Comparison of ENCODE assay signal across 8 cellular contexts in genomic region chr3:67109651-67110204, GRCh38.
DNase-seq lines count a peak whose midpoint lies in the region; ATAC-seq and TF ChIP-seq lines count a peak whose summit lies in the region.

No MANE protein-coding gene starts in this region.

- H3K27me3 Mint-ChIP-seq in H9 (ENCODE audit: low read depth), result no peaks in the 10 kb centered on the region

- H3K27me3 ChIP-seq in BJ (ENCODE audit: control insufficient read depth, insufficient read depth, low read length) (no peaks in the 10 kb centered on the region), H9 (ENCODE audit: insufficient read depth, low read length) (no peaks in the 10 kb centered on the region), RWPE2 (ENCODE audit: insufficient read depth, poor library complexity, severe bottlenecking) (no peaks in the 10 kb centered on the region), spleen (replicated peaks in 1 of 7) (no peaks in the 10 kb centered on the region)

- no peaks in the 10 kb centered on the region for H3K79me1 ChIP-seq in H9 (ENCODE audit: insufficient read depth, low read depth, low read length, poor library complexity, severe bottlenecking)

- H3K56ac ChIP-seq in H9 (ENCODE audit: insufficient read length, low read depth, low read length), result no peak overlapping the region

- WGBS in H9 (ENCODE audit: extremely low coverage, insufficient read length, low lambda C conversion rate), result no CpG with 5 or more reads among the region's 3 CpGs
- 32 to 40% (median 34%) methylated on average over 3 of the region's 3 CpGs for WGBS in spleen, 5 donors

- H2BK15ac ChIP-seq in H9 (ENCODE audit: low read depth, low read length), result no peak overlapping the region

- no peak overlapping the region for H3K9ac ChIP-seq in H9 (ENCODE audit: extremely low read depth, insufficient read length, low read length)

- no peak overlapping the region for H3K14ac ChIP-seq in H9 (ENCODE audit: insufficient read depth, low read length)

- H2AFZ ChIP-seq in H9 (ENCODE audit: low read length), result no peak overlapping the region

- no peak overlapping the region for H3K18ac ChIP-seq in H9 (ENCODE audit: insufficient read length, low read depth, low read length)

- peak; percentile 39 for DNase-seq in BJ (ENCODE audit: low read depth)
- no peak for DNase-seq in H9
- no peak for DNase-seq in RWPE2 (ENCODE audit: low spot score)
- DNase-seq in germinal center (ENCODE audit: low spot score), result peak; percentile 10
- DNase-seq in spleen, result no peak
- DNase-seq in GF-D8 (lab: John Stamatoyannopoulos, UW), result no peak
- DNase-seq in NCI-H128 (lab: John Stamatoyannopoulos, UW; ENCODE audit: unreplicated experiment), result no peak

- H3K23ac ChIP-seq in H9 (ENCODE audit: insufficient read length, low read depth, low read length), result no peak overlapping the region

- TF ChIP-seq POLR2A in spleen (IDR thresholded peaks at IDR 0.05), result no peak

- peaks cover 4% of the 10 kb centered on the region; the same call in 1 of the 2 replicates for H3K4me1 ChIP-seq in H9 (ENCODE audit: insufficient read depth, low read length)
- H3K4me1 ChIP-seq in RWPE2 (ENCODE audit: insufficient read depth, poor library complexity, severe bottlenecking), result no peaks in the 10 kb centered on the region
- H3K4me1 ChIP-seq in spleen, result no peaks in the 10 kb centered on the region

- H2BK120ac ChIP-seq in H9 (ENCODE audit: low read depth, low read length, poor library complexity, severe bottlenecking), result no peak overlapping the region

- H3K27ac ChIP-seq in H9 (ENCODE audit: insufficient read length, low read depth, low read length), result no peak overlapping the region
- no peak overlapping the region for H3K27ac ChIP-seq in RWPE2 (ENCODE audit: poor library complexity, severe bottlenecking)
- H3K27ac ChIP-seq in spleen, result no peak overlapping the region

- peak overlapping the region in 2 of 3 experiments; percentile 68 to 80; a peak in 3 of 7 replicates for H3K27ac Mint-ChIP-seq in H9

- no peaks in the 10 kb centered on the region for H3K79me2 ChIP-seq in H9 (ENCODE audit: insufficient read depth, low read length)

- no peak overlapping the region for H2BK5ac ChIP-seq in H9 (ENCODE audit: insufficient read length, low read length)

- no peak overlapping the region for H3K4ac ChIP-seq in H9 (ENCODE audit: low read depth, low read length)

- no peak overlapping the region for H2BK12ac ChIP-seq in H9 (ENCODE audit: insufficient read length, low read depth, low read length)

- H3K36me3 ChIP-seq in BJ (ENCODE audit: control insufficient read depth, insufficient read depth, low read length) (no peaks in the 10 kb centered on the region), RWPE2 (ENCODE audit: low read depth) (no peaks in the 10 kb centered on the region), spleen (no peaks in the 10 kb centered on the region)

- peaks cover 0 to 2% of the 10 kb centered on the region in 2 experiments; a peak in 1 of 5 replicates for H3K9me3 Mint-ChIP-seq in H9

- POLR2A ChIA-PET in BJ (lab: Charles Lee), result interaction anchor here (0.5 kb wide), 1 partner anchor 678 kb away, joined by 4 read pairs; no protein-coding TSS in a partner anchor

- H3T11ph ChIP-seq in H9 (ENCODE audit: low read length), result no peak overlapping the region

- intact Hi-C loops in spleen (cut with DNase I; ENCODE audit: low total_unique reads), result loop anchor here (5.0 to 10.0 kb wide), 3 partner anchors 135 to 1768 kb away; no protein-coding TSS in a partner anchor

- no peak overlapping the region for H3K4me2 ChIP-seq in H9 (ENCODE audit: insufficient read depth, insufficient read length, low read length)

- no peaks in the 10 kb centered on the region for H3K23me2 ChIP-seq in H9 (ENCODE audit: insufficient read length, low read depth, low read length, poor library complexity, severe bottlenecking)

- H3K4me3 ChIP-seq in BJ (ENCODE audit: low read depth, low read length), result no peak overlapping the region
- no peak overlapping the region for H3K4me3 ChIP-seq in RWPE2 (ENCODE audit: severe bottlenecking)
- no peak overlapping the region for H3K4me3 ChIP-seq in spleen

- no peak overlapping the region for H4K5ac ChIP-seq in H9 (ENCODE audit: insufficient read length, low read depth, low read length)

- no peak overlapping the region for H2BK20ac ChIP-seq in H9 (ENCODE audit: low read depth, low read length, poor library complexity, severe bottlenecking)

- H4K20me1 ChIP-seq in H9 (ENCODE audit: control insufficient read depth, insufficient read depth, insufficient read length), result no peaks in the 10 kb centered on the region

- peak; percentile 60; the same call in 1 of the 3 replicates for ATAC-seq in RWPE2 (ENCODE audit: low read depth)
- no peak for ATAC-seq in GM18868 (IDR thresholded peaks at IDR 0.05; ENCODE audit: unreplicated experiment)

- no peak overlapping the region for H2AK5ac ChIP-seq in H9 (ENCODE audit: insufficient read length, low read length)

- TF ChIP-seq CTCF in BJ (IDR thresholded peaks at IDR 0.05; ENCODE audit: insufficient read depth, low read depth, low read length), result peak; percentile 72
- peak; percentile 80 for TF ChIP-seq CTCF in H9 (conservative IDR thresholded peaks at IDR 0.05)
- peak; percentile 85 for TF ChIP-seq CTCF in RWPE2 (IDR thresholded peaks at IDR 0.05; ENCODE audit: poor library complexity, severe bottlenecking)
- peak in 7 of 11 experiments; percentile 32 to 53 (median 44) for TF ChIP-seq CTCF in spleen (IDR thresholded peaks at IDR 0.05 in 8 of 11, conservative IDR thresholded peaks at IDR 0.05 in 3 of 11)

- no peak overlapping the region for H3K4me3 Mint-ChIP-seq in H9

- H3K9me3 ChIP-seq in H9 (ENCODE audit: control insufficient read depth, low read depth, low read length) (no peaks in the 10 kb centered on the region), RWPE2 (ENCODE audit: severe bottlenecking) (no peaks in the 10 kb centered on the region), spleen (no peaks in the 10 kb centered on the region)

- no peaks in the 10 kb centered on the region for H3K36me3 Mint-ChIP-seq in H9 (ENCODE audit: insufficient read depth in 1 of 3, low read depth in 3 of 3)

- H4K8ac ChIP-seq in H9 (replicated peaks; ENCODE audit: insufficient read length, low read depth, low read length), result no peak overlapping the region

- CTCF ChIA-PET in BJ (lab: Yijun Ruan, JAX), result interaction anchor here (0.6 to 2.1 kb wide), 26 partner anchors 9 to 1784 kb away, joined by 3 to 12 read pairs (median 3); no protein-coding TSS in a partner anchor

- H3K4me1 Mint-ChIP-seq in H9, result peaks cover 17 to 18% of the 10 kb centered on the region in 2 experiments

- no peak overlapping the region for H4K91ac ChIP-seq in H9 (ENCODE audit: insufficient read length, low read depth, low read length)

Comparison
In these comparisons a context has a peak if more than half of its experiments do, and no peak if none do; other contexts are left out.
1. DNase-seq: peak in BJ (single experiment) and germinal center (single experiment); none in H9 (single experiment), RWPE2 (single experiment), spleen (single experiment), GF-D8 (single experiment) and NCI-H128 (single experiment).
2. Peak in every context shown above with its lines, with median percentiles within 50 percentile points of each other: CTCF ChIP-seq.